27 cellular contexts compared by ENCODE assay signal in genomic region chr7:142654398-142654797, GRCh38.
DNase-seq lines count a peak whose midpoint lies in the region; ATAC-seq, FAIRE-seq and TF ChIP-seq lines count a peak whose summit lies in the region.
"Had no signal": no experiment of that assay in that cellular context is flagged by ENCODE, and none has a peak within 500 bp of the region (broad histone marks: within the 10 kb centered on the region; RNA-seq: fewer than 3 reads in every experiment).

No MANE protein-coding gene starts in this region.

- DNase-seq in NCI-H1105 treated with DMSO at 0.1 percent for 48 hours (lab: John Stamatoyannopoulos, UW): peak; percentile 4
- no peak for DNase-seq in NCI-H1105 (lab: John Stamatoyannopoulos, UW)
- DNase-seq in CD1c-positive myeloid dendritic cell (ENCODE audit: extremely low spot score): peak; percentile 51
- no peak for DNase-seq in LNCaP clone FGC (ENCODE audit: low read depth)
- no peak for DNase-seq in H54 (ENCODE audit: insufficient read length, low spot score)
- no peak for DNase-seq in NCI-H2227 (lab: John Stamatoyannopoulos, UW; ENCODE audit: unreplicated experiment)
- DNase-seq: activated naive CD4-positive, alpha-beta T cell treated with anti-CD3 and anti-CD28 coated beads, Interleukin-2, amount 50 U/mL, for 16 hours; activated T-cell treated with anti-CD3 and anti-CD28 coated beads, Interleukin-2, amount 50 U/mL, for 24 hours; CD8-positive, alpha-beta memory T cell; central memory CD4-positive, alpha-beta T cell; DMS153; H9; hippocampal formation; left colon; MG63; NCI-H1436; NCI-H446; nephron progenitor cell; retina; SHP77 had no signal

- ATAC-seq in GM18520 (IDR thresholded peaks at IDR 0.05; ENCODE audit: unreplicated experiment): no peak
- ATAC-seq: activated CD4-positive, CD25-positive, alpha-beta regulatory T cell treated with anti-CD3 and anti-CD28 coated beads, Interleukin-2, amount 50 U/mL, for 24 hours; left colon had no signal

- H3K4me3 ChIP-seq in LNCaP clone FGC (ENCODE audit: low read depth, low read length): no peak overlapping the region
- H3K4me3 ChIP-seq: ascending aorta, MG63, tibial nerve had no signal

- no peak for TF ChIP-seq POLR2A in H54 (IDR thresholded peaks at IDR 0.05; ENCODE audit: low read depth, low read length)

- H3K27ac ChIP-seq in VCaP: no peak overlapping the region
- H3K27ac ChIP-seq: 22Rv1, ascending aorta had no signal

- TF ChIP-seq CTCF in LNCaP clone FGC (IDR thresholded peaks at IDR 0.05; ENCODE audit: control insufficient read depth, extremely low read depth, insufficient read depth) (peak; percentile 38), VCaP (conservative IDR thresholded peaks at IDR 0.05) (0 out of 2 replicates have a peak, but pooled peaks have one; percentile 7)

- FAIRE-seq in H54 (lab: Jason Lieb, UNC): no peak
- FAIRE-seq: endometrium had no signal

Comparison
In these comparisons a context has a peak if more than half of its experiments do, and no peak if none do; other contexts are left out.
1. DNase-seq: peak in NCI-H1105 treated with DMSO at 0.1 percent for 48 hours (single experiment) and CD1c-positive myeloid dendritic cell (single experiment); none in NCI-H1105 (single experiment), LNCaP clone FGC (single experiment), H54 (single experiment) and NCI-H2227 (single experiment).